16 cellular contexts compared by ENCODE assay signal in genomic region chr13:43574601-43575000, GRCh38.
A peak's percentile ranks its signal among the peaks of the same experiment; 100 is the strongest.
DNase-seq lines count a peak whose midpoint lies in the region; ATAC-seq and TF ChIP-seq lines count a peak whose summit lies in the region.
"Had no signal": no experiment of that assay in that cellular context is flagged by ENCODE, and none has a peak within 500 bp of the region (broad histone marks: within the 10 kb centered on the region; RNA-seq: fewer than 3 reads in every experiment).

No MANE protein-coding gene starts in this region.

- no peak overlapping the region for H3K9ac ChIP-seq in rectal smooth muscle tissue (ENCODE audit: low read length)
- H3K9ac ChIP-seq: GM23248, KMS-11 had no signal

- no peak overlapping the region for H3K4me3 Mint-ChIP-seq in activated CD4-positive, alpha-beta T cell treated with anti-CD3 and anti-CD28 coated beads for 36 hours

- H3K27ac ChIP-seq in dorsolateral prefrontal cortex (peak overlapping the region in 32 of 59 donors; percentile 1 to 68 (median 42)), rectal smooth muscle tissue (ENCODE audit: low read depth, low read length) (peak overlapping the region; percentile 16)
- H3K27ac ChIP-seq: 22Rv1, GM23248, KMS-11 had no signal

- H3K4me3 ChIP-seq in dorsolateral prefrontal cortex: peak overlapping the region in 15 of 59 donors; percentile 1 to 46 (median 31)
- no peak overlapping the region for H3K4me3 ChIP-seq in rectal smooth muscle tissue (ENCODE audit: low read length)
- H3K4me3 ChIP-seq: GM23248 had no signal

- CTCF ChIA-PET in activated CD4-positive, alpha-beta T cell treated with anti-CD3 and anti-CD28 coated beads for 36 hours (lab: Charles Lee): no interaction called here

- H3K9me3 Mint-ChIP-seq in activated CD4-positive, alpha-beta T cell treated with anti-CD3 and anti-CD28 coated beads for 36 hours (ENCODE audit: low read depth): peaks cover 3% of the 10 kb centered on the region

- intact Hi-C loops in activated CD4-positive, alpha-beta T cell treated with anti-CD3 and anti-CD28 coated beads for 36 hours (cut with DNase I, micrococcal nuclease): no loop called here
- intact Hi-C loops in dorsolateral prefrontal cortex (cut with DNase I): loop anchor here in 1 of 2 donors (10.0 kb wide), 1 partner anchor 210 kb away; the partner anchor contains the start of gene ENOX1

- H3K36me3 ChIP-seq in rectal smooth muscle tissue (ENCODE audit: control insufficient read depth, insufficient read depth, low read length): no peaks in the 10 kb centered on the region

- TF ChIP-seq CTCF in dorsolateral prefrontal cortex (IDR thresholded peaks at IDR 0.05 in 54 of 56, conservative IDR thresholded peaks at IDR 0.05 in 2 of 56; ENCODE audit: low read depth in 1 of 56, partially characterized antibody in 56 of 56): no peak

- H3K36me3 Mint-ChIP-seq in activated CD4-positive, alpha-beta T cell treated with anti-CD3 and anti-CD28 coated beads for 36 hours (ENCODE audit: low read depth): no peaks in the 10 kb centered on the region

- POLR2A ChIA-PET in activated CD4-positive, alpha-beta T cell treated with anti-CD3 and anti-CD28 coated beads for 36 hours (lab: Charles Lee): no interaction called here

- H3K4me1 ChIP-seq in rectal smooth muscle tissue (ENCODE audit: control insufficient read depth, insufficient read depth, low read length): peaks cover 12% of the 10 kb centered on the region

- H3K27me3 ChIP-seq in dorsolateral prefrontal cortex: no peaks in the 10 kb centered on the region
- H3K27me3 ChIP-seq in rectal smooth muscle tissue (ENCODE audit: control insufficient read depth, insufficient read depth, low read length): no peaks in the 10 kb centered on the region

- H3K27ac Mint-ChIP-seq in activated CD4-positive, alpha-beta T cell treated with anti-CD3 and anti-CD28 coated beads for 36 hours: peak overlapping the region; percentile 34

- H3K27me3 Mint-ChIP-seq in activated CD4-positive, alpha-beta T cell treated with anti-CD3 and anti-CD28 coated beads for 36 hours: peaks cover 15% of the 10 kb centered on the region

- peaks cover 5% of the 10 kb centered on the region for H3K4me1 Mint-ChIP-seq in activated CD4-positive, alpha-beta T cell treated with anti-CD3 and anti-CD28 coated beads for 36 hours

- ATAC-seq in activated CD4-positive, alpha-beta T cell treated with anti-CD3 and anti-CD28 coated beads for 36 hours: no peak

- DNase-seq in activated CD4-positive, alpha-beta T cell treated with anti-CD3 and anti-CD28 coated beads for 36 hours: no peak
- DNase-seq in activated CD4-positive, alpha-beta T cell treated with anti-CD3 and anti-CD28 coated beads for 4 hours: no peak
- peak; percentile 46 for DNase-seq in OCI-M1 (lab: John Stamatoyannopoulos, UW)
- DNase-seq in dorsolateral prefrontal cortex: no peak
- DNase-seq in epidermal melanocyte (ENCODE audit: insufficient read length, low spot score): no peak
- no peak for DNase-seq in NCI-H510A treated with DMSO at 0.1 percent for 48 hours (lab: John Stamatoyannopoulos, UW)
- no peak for DNase-seq in NCI-H345 (lab: John Stamatoyannopoulos, UW)
- DNase-seq: GM23248, NCI-H1417 treated with DMSO at 0.1 percent for 48 hours, NCI-H2029, NCI-H2171 treated with DMSO at 0.1 percent for 48 hours, NCI-H524, SHP77 treated with DMSO at 0.1 percent for 48 hours had no signal
